Comparison of ENCODE assay signal across 9 cellular contexts in the genomic region with DNA sequence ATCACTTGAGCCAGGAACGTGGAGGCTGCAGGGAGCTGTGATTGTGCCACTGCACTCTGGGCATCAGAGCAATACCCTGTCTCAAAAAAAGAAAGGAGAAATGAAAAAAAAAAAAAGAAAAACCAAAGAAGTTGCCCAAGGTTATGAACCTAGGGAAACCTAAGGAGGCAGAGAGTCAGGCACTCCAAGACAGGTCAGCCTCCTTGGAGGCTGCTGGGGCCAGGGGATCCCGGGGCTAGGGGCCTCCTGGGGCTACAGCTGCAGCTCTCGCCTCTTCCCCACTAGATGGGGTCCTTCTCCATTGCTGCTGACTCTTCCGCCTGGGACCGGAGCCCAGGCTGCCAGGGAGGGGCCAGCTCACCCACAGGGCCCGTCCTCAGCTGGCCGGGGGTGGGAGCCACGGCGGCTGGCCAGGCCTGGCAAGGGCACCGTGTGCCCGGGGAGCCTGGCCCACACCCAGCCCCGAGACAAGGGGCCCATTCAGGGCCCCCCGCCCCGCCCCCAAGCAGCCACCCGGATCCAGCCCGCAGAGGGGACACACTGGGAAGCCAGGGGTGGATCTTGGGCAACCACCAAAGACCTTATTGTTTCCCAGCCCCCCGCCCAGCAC. TPM values are rescaled to one million over a fixed set of nuclear protein-coding genes. Genes with fewer than 3 reads are reported as not detected.
DNase-seq lines count a peak whose midpoint lies in the region; ATAC-seq and FAIRE-seq lines count a peak whose summit lies in the region.
"Had no signal": no experiment of that assay in that cellular context is flagged by ENCODE, and none has a peak within 500 bp of the region (broad histone marks: within the 10 kb centered on the region; RNA-seq: fewer than 3 reads in every experiment).

No MANE protein-coding gene starts in this region.

- peaks cover 6 to 16% (median 14%) of the 10 kb centered on the region in 3 donors for H3K4me1 Mint-ChIP-seq in T-cell

- peaks cover 4% of the 10 kb centered on the region for H3K36me3 Mint-ChIP-seq in T-cell

- DNase-seq in COLO668 (lab: John Stamatoyannopoulos, UW; ENCODE audit: unreplicated experiment): peak; percentile 55
- DNase-seq in HuH-7.5 (ENCODE audit: low spot score): peak; percentile 97
- DNase-seq in T-cell: no peak
- peak; percentile 66 for DNase-seq in fibroblast of the conjunctiva (ENCODE audit: low read depth)
- peak; percentile 89 for DNase-seq in occipital lobe (lab: John Stamatoyannopoulos, UW)
- no peak for DNase-seq in stimulated activated CD4-positive, alpha-beta T cell treated with anti-CD3 and anti-CD28 coated beads, Interleukin-12 subunit alpha, Interleukin-12 subunit beta, amount 100 ng/mL, for 4 hours
- no peak for DNase-seq in RCC 7860 (ENCODE audit: low spot score)
- no peak for DNase-seq in stimulated activated CD4-positive, alpha-beta T cell treated with anti-CD3 and anti-CD28 coated beads, Interleukin-4, amount 100 ng/mL, for 1 hour

- H3K4me3 Mint-ChIP-seq in T-cell: no peak overlapping the region
- H3K4me3 Mint-ChIP-seq: memory B cell had no signal

- CTCF ChIA-PET in T-cell (lab: Charles Lee): interaction anchor here in 1 of 2 donors (0.6 to 0.7 kb wide), 2 partner anchors 227 to 433 kb away, joined by 3 to 4 read pairs; no protein-coding TSS in a partner anchor

- no peak for FAIRE-seq in RCC 7860 (lab: Jason Lieb, UNC)

- peak overlapping the region; percentile 39 to 58 for H3K27ac Mint-ChIP-seq in T-cell
- H3K27ac Mint-ChIP-seq: memory B cell had no signal

- H3K27me3 Mint-ChIP-seq in T-cell: no peaks in the 10 kb centered on the region
- H3K27me3 Mint-ChIP-seq: memory B cell had no signal

- ATAC-seq in T-cell (replicated peaks in 1 of 4): no peak

- H3K9me3 Mint-ChIP-seq in T-cell: no peaks in the 10 kb centered on the region
- H3K9me3 Mint-ChIP-seq: memory B cell had no signal

- POLR2A ChIA-PET in T-cell (lab: Charles Lee): interaction anchor here in 1 of 2 donors (0.7 kb wide), 1 partner anchor 12 kb away, joined by 4 read pairs; no protein-coding TSS in a partner anchor

RNA-seq across cellular contexts. Expression of a gene that starts 1.7 kb away (rescaled TPM):
- total RNA-seq in T-cell (1 to 10 TPM; 1.3 to 4.0 (median 3.3) TPM), occipital lobe (not detected)

RNA-seq across cellular contexts. Expression of a gene that starts 13.2 kb away (rescaled TPM):
- total RNA-seq in T-cell (100 to 1,000 TPM in 4 of 5 donors, 10 to 100 TPM in 1; 85.2 to 160 (median 148) TPM), occipital lobe (9.7 TPM)

RNA-seq across cellular contexts. Expression of a gene that starts 17.9 kb away (rescaled TPM):
- total RNA-seq in T-cell: 1 to 10 TPM in 2 of 5 donors, under 1 TPM in 3; 0.50 to 1.4 (median 0.99) TPM
- 47.9 TPM for total RNA-seq in occipital lobe

RNA-seq across cellular contexts. Expression of a gene that starts 29.5 kb away (rescaled TPM):
- total RNA-seq in T-cell (100 to 1,000 TPM in 2 of 5 donors, 10 to 100 TPM in 3; 32.8 to 117 (median 98.6) TPM), occipital lobe (5.1 TPM)

RNA-seq across cellular contexts. Expression of a gene that starts 36.2 kb away (rescaled TPM):
- total RNA-seq in T-cell: 10 to 100 TPM; 50.6 to 63.2 (median 60.3) TPM
- 25.3 TPM for total RNA-seq in occipital lobe

Comparison
In these comparisons a context has a peak if more than half of its experiments do, and no peak if none do; other contexts are left out.
1. DNase-seq: peak in COLO668 (single experiment), HuH-7.5 (single experiment), fibroblast of the conjunctiva (single experiment) and occipital lobe (single experiment); none in T-cell (0 of 34), stimulated activated CD4-positive, alpha-beta T cell treated with anti-CD3 and anti-CD28 coated beads, Interleukin-12 subunit alpha, Interleukin-12 subunit beta, amount 100 ng/mL, for 4 hours (single experiment), RCC 7860 (single experiment) and stimulated activated CD4-positive, alpha-beta T cell treated with anti-CD3 and anti-CD28 coated beads, Interleukin-4, amount 100 ng/mL, for 1 hour (single experiment).
2. RNA of a gene that starts 17.9 kb away (total RNA-seq): 47.9 TPM in occipital lobe (single experiment); 0.50 to 1.4 TPM in T-cell; every median in the first group is over 10 times any median in the second.